Comparison of ENCODE assay signal across 22 cellular contexts in the genomic region with DNA sequence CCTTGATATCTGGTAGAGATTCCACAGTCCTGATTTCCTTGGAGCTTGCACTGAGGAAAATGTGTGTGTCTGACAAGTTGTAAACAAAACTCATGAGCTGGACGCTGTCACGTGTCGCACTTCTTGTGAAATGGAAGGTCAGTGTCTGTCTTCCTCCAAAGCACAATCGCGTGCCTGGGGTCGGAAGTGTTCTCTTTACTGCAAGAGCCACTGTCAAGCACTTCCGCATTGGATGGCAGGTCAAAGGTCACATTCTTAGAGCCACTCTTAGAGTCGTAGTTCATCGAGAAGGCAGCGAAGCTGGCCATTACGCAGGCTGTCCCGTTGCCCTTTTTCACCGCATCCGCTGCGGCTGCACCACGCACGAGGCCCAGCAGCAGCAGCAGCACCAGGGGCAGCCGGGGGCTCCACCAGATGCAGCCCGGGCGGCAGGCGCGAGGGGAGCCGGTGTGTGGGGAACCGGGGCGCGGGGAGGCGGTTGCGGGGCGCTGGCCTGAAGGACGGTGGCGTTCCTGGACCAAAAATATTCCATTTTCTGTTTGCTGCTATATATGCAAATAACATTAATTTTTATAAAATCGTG. TPM values are rescaled to one million over a fixed set of nuclear protein-coding genes. Genes with fewer than 3 reads are reported as not detected.
DNase-seq lines count a peak whose midpoint lies in the region; ATAC-seq and TF ChIP-seq lines count a peak whose summit lies in the region.
"Had no signal": no experiment of that assay in that cellular context is flagged by ENCODE, and none has a peak within 500 bp of the region (broad histone marks: within the 10 kb centered on the region; RNA-seq: fewer than 3 reads in every experiment).

No MANE protein-coding gene starts in this region.

- H3K36me3 Mint-ChIP-seq in activated CD8-positive, alpha-beta memory T cell treated with anti-CD3 and anti-CD28 coated beads, Interleukin-2, amount 10 ng/mL, durations not matched to agents 7 days and 5 days: no peaks in the 10 kb centered on the region
- no peaks in the 10 kb centered on the region for H3K36me3 Mint-ChIP-seq in WTC11
- H3K36me3 Mint-ChIP-seq in type B pancreatic cell: no peaks in the 10 kb centered on the region
- H3K36me3 Mint-ChIP-seq: CD4-positive, CD25-positive, alpha-beta regulatory T cell had no signal

- DNase-seq in activated CD8-positive, alpha-beta memory T cell treated with anti-CD3 and anti-CD28 coated beads for 24 hours: peak; percentile 21
- no peak for DNase-seq in activated CD8-positive, alpha-beta memory T cell treated with anti-CD3 and anti-CD28 coated beads, Interleukin-2, amount 10 ng/mL, durations not matched to agents 7 days and 5 days
- DNase-seq in WTC11 (ENCODE audit: low spot score) (no peak), left lobe of liver (ENCODE audit: low spot score) (peak; percentile 33), type B pancreatic cell (ENCODE audit: extremely low spot score, unreplicated experiment) (peak; percentile 48), HuH-7 (ENCODE audit: low spot score) (no peak), SW 1271 (lab: John Stamatoyannopoulos, UW) (no peak)
- DNase-seq: Calu3; CD4-positive, CD25-positive, alpha-beta regulatory T cell; DMS79; HCEC 1CT; MV-4-11; NCI-H1694 treated with DMSO at 0.1 percent for 48 hours; NCI-H2107; NCI-H2227 treated with DMSO at 0.1 percent for 48 hours; NCI-H510A treated with DMSO at 0.1 percent for 48 hours; NCI-H774; Right ventricle myocardium superior had no signal

- no peak for ATAC-seq in activated CD8-positive, alpha-beta memory T cell treated with anti-CD3 and anti-CD28 coated beads, Interleukin-2, amount 10 ng/mL, durations not matched to agents 7 days and 5 days
- ATAC-seq in WTC11 (no peak), left lobe of liver (no peak), GM19455 (IDR thresholded peaks at IDR 0.05; ENCODE audit: unreplicated experiment) (no peak)

- H3K9me3 Mint-ChIP-seq in activated CD8-positive, alpha-beta memory T cell treated with anti-CD3 and anti-CD28 coated beads, Interleukin-2, amount 10 ng/mL, durations not matched to agents 7 days and 5 days (ENCODE audit: low read depth): no peaks in the 10 kb centered on the region
- peaks cover 24% of the 10 kb centered on the region for H3K9me3 Mint-ChIP-seq in WTC11
- no peaks in the 10 kb centered on the region for H3K9me3 Mint-ChIP-seq in type B pancreatic cell

- POLR2A ChIA-PET in WTC11 (lab: Charles Lee): no interaction called here

- CTCF ChIA-PET in activated CD8-positive, alpha-beta memory T cell treated with anti-CD3 and anti-CD28 coated beads, Interleukin-2, amount 10 ng/mL, durations not matched to agents 7 days and 5 days (lab: Charles Lee): no interaction called here
- CTCF ChIA-PET in WTC11 (lab: Charles Lee): no interaction called here

- no peak for TF ChIP-seq CTCF in WTC11 (IDR thresholded peaks at IDR 0.05)
- TF ChIP-seq CTCF in type B pancreatic cell (conservative IDR thresholded peaks at IDR 0.05): no peak

- peaks cover 45% of the 10 kb centered on the region for H3K27me3 Mint-ChIP-seq in activated CD8-positive, alpha-beta memory T cell treated with anti-CD3 and anti-CD28 coated beads, Interleukin-2, amount 10 ng/mL, durations not matched to agents 7 days and 5 days
- no peaks in the 10 kb centered on the region; the same call in 1 of the 2 replicates for H3K27me3 Mint-ChIP-seq in WTC11 (ENCODE audit: low read depth)
- H3K27me3 Mint-ChIP-seq in type B pancreatic cell: peaks cover 50% of the 10 kb centered on the region

- H3K27ac Mint-ChIP-seq in activated CD8-positive, alpha-beta memory T cell treated with anti-CD3 and anti-CD28 coated beads, Interleukin-2, amount 10 ng/mL, durations not matched to agents 7 days and 5 days: no peak overlapping the region
- H3K27ac Mint-ChIP-seq in WTC11 (peak overlapping the region; percentile 22; the same call in 1 of the 2 replicates), type B pancreatic cell (no peak overlapping the region)
- H3K27ac Mint-ChIP-seq: B cell had no signal

- no peaks in the 10 kb centered on the region for H3K4me1 Mint-ChIP-seq in activated CD8-positive, alpha-beta memory T cell treated with anti-CD3 and anti-CD28 coated beads, Interleukin-2, amount 10 ng/mL, durations not matched to agents 7 days and 5 days
- H3K4me1 Mint-ChIP-seq in WTC11: peaks cover 2% of the 10 kb centered on the region; the same call in 1 of the 2 replicates
- H3K4me1 Mint-ChIP-seq in type B pancreatic cell (ENCODE audit: unreplicated experiment): no peaks in the 10 kb centered on the region
- H3K4me1 Mint-ChIP-seq: B cell; CD4-positive, CD25-positive, alpha-beta regulatory T cell had no signal

- no peak overlapping the region for H3K4me3 Mint-ChIP-seq in activated CD8-positive, alpha-beta memory T cell treated with anti-CD3 and anti-CD28 coated beads, Interleukin-2, amount 10 ng/mL, durations not matched to agents 7 days and 5 days
- H3K4me3 Mint-ChIP-seq in WTC11 (no peak overlapping the region), type B pancreatic cell (no peak overlapping the region)
- H3K4me3 Mint-ChIP-seq: B cell; CD4-positive, CD25-positive, alpha-beta regulatory T cell had no signal

TF ChIP-seq in WTC11, 78 proteins besides CTCF, POLR2A, EP300 and RAD21 (continues in another document):
- TF ChIP-seq ERG (CRISPR knock-in tag; IDR thresholded peaks at IDR 0.05): no peak
- TF ChIP-seq RELA (CRISPR knock-in tag; IDR thresholded peaks at IDR 0.05; ENCODE audit: borderline replicate concordance): no peak
- no peak for TF ChIP-seq ZNF121 (CRISPR knock-in tag; IDR thresholded peaks at IDR 0.05)
- TF ChIP-seq ATF1 (CRISPR knock-in tag; IDR thresholded peaks at IDR 0.05): no peak
- no peak for TF ChIP-seq AFF4 (CRISPR knock-in tag; IDR thresholded peaks at IDR 0.05; ENCODE audit: borderline replicate concordance)
- TF ChIP-seq ZNF281 (CRISPR knock-in tag; IDR thresholded peaks at IDR 0.05): no peak

RNA-seq across cellular contexts. Expression of gene LRTM2, which starts 45.0 kb away (rescaled TPM):
- not detected for total RNA-seq in activated CD8-positive, alpha-beta memory T cell treated with anti-CD3 and anti-CD28 coated beads, Interleukin-2, amount 10 ng/mL, durations not matched to agents 7 days and 5 days
- 0.30 to 0.66 TPM (median 0.34 TPM) in 3 replicates for total RNA-seq in WTC11 (2021)
- not detected for total RNA-seq in left lobe of liver
- 0.12 and 0.95 TPM in 2 replicates for total RNA-seq in type B pancreatic cell (ENCODE audit: low replicate concordance)
- total RNA-seq: A172; B cell; Calu3; CD4-positive, CD25-positive, alpha-beta regulatory T cell; OCI-LY7; Right ventricle myocardium superior had no signal

RNA-seq across cellular contexts. Expression of gene CACNA2D4, which starts 53.1 kb away (rescaled TPM):
- 1 to 10 TPM; 5.9 to 8.2 TPM for total RNA-seq in activated CD8-positive, alpha-beta memory T cell treated with anti-CD3 and anti-CD28 coated beads, Interleukin-2, amount 10 ng/mL, durations not matched to agents 7 days and 5 days
- total RNA-seq in WTC11 (2021) (0.04 to 0.46 TPM (median 0.25 TPM) in 3 replicates), left lobe of liver (0.83 TPM), type B pancreatic cell (ENCODE audit: low replicate concordance) (0.87 and 1.1 TPM in 2 replicates)
- total RNA-seq: A172 had no signal

Comparison
In these comparisons a context has a peak if more than half of its experiments do, and no peak if none do; other contexts are left out.
1. DNase-seq: peak in activated CD8-positive, alpha-beta memory T cell treated with anti-CD3 and anti-CD28 coated beads for 24 hours (single experiment), left lobe of liver (single experiment) and type B pancreatic cell (single experiment); none in activated CD8-positive, alpha-beta memory T cell treated with anti-CD3 and anti-CD28 coated beads, Interleukin-2, amount 10 ng/mL, durations not matched to agents 7 days and 5 days (single experiment), WTC11 (single experiment), HuH-7 (single experiment) and SW 1271 (0 of 2).